Comparison of ENCODE assay signal across 19 cellular contexts in the genomic region with DNA sequence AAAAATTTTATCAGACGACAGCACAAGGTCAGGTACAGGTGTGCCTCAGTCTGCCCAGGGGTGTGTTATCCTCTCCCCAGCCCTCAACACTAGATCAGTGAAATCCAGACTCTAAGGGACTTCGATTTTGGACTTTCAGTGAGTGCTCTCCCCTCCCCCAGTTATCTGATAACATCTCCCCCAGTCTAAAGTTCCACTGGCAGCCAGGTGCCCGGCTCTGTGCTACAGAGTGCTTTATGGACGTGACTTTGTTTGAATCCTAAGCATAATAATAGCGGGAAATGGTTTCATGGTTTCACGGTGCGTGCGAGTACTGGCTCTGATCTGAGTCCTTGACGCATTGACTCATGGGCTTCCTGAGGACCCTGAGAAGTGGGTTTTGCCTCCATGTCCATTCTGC. TPM values are rescaled to one million over a fixed set of nuclear protein-coding genes. Genes with fewer than 3 reads are reported as not detected.
DNase-seq lines count a peak whose midpoint lies in the region; ATAC-seq, FAIRE-seq and TF ChIP-seq lines count a peak whose summit lies in the region.
"Had no signal": no experiment of that assay in that cellular context is flagged by ENCODE, and none has a peak within 500 bp of the region (broad histone marks: within the 10 kb centered on the region; RNA-seq: fewer than 3 reads in every experiment).

No MANE protein-coding gene starts in this region.

- TF ChIP-seq CTCF in astrocyte (IDR thresholded peaks at IDR 0.05; ENCODE audit: insufficient read depth, low read depth, low read length) (no peak), liver (IDR thresholded peaks at IDR 0.05; ENCODE audit: low read depth, low read length, missing input control) (no peak), thoracic aorta (IDR thresholded peaks at IDR 0.05) (no peak), WERI-Rb-1 (IDR thresholded peaks at IDR 0.05; ENCODE audit: low read depth, low read length) (no peak)

- peaks cover 72% of the 10 kb centered on the region for H3K79me2 ChIP-seq in astrocyte (ENCODE audit: insufficient read depth, low read length)

- ATAC-seq in thoracic aorta (ENCODE audit: insufficient number of reproducible peaks, low FRiP score, low read depth) (no peak), SK-N-SH treated with all-trans-retinoic acid at 6 μM for 48 hours (no peak)
- ATAC-seq: K562 had no signal

- H3K9me3 ChIP-seq in astrocyte (ENCODE audit: insufficient read depth, low read depth, low read length) = no peaks in the 10 kb centered on the region
- no peaks in the 10 kb centered on the region for H3K9me3 ChIP-seq in liver (ENCODE audit: control insufficient read depth in 4 of 4, low read length in 3 of 4)
- no peaks in the 10 kb centered on the region for H3K9me3 ChIP-seq in thoracic aorta
- no peaks in the 10 kb centered on the region for H3K9me3 ChIP-seq in WERI-Rb-1 (ENCODE audit: severe bottlenecking)
- H3K9me3 ChIP-seq: colonic mucosa, heart left ventricle had no signal

- no peaks in the 10 kb centered on the region for H3K27me3 ChIP-seq in astrocyte (ENCODE audit: insufficient read depth, low read length)
- no peaks in the 10 kb centered on the region for H3K27me3 ChIP-seq in liver (ENCODE audit: control insufficient read depth in 4 of 4, insufficient read depth in 4 of 4, low read length in 3 of 4)
- H3K27me3 ChIP-seq in thoracic aorta (replicated peaks; ENCODE audit: insufficient read depth) = no peaks in the 10 kb centered on the region
- no peaks in the 10 kb centered on the region for H3K27me3 ChIP-seq in WERI-Rb-1 (ENCODE audit: insufficient read depth, low read depth, severe bottlenecking)
- H3K27me3 ChIP-seq: colonic mucosa, heart left ventricle had no signal

- H3K4me1 Mint-ChIP-seq in T-helper 1 cell treated with Interleukin-12 subunit alpha and Interleukin-12 subunit beta and Interleukin-4 antibody, amounts not matched to agents 30 μg/mL and 1 μg/mL, for 36 hours (ENCODE audit: low read depth) = peaks cover 35% of the 10 kb centered on the region
- H3K4me1 Mint-ChIP-seq in astrocyte (ENCODE audit: low read depth, unreplicated experiment) = peaks cover 33% of the 10 kb centered on the region

- peaks cover 23% of the 10 kb centered on the region for H3K36me3 Mint-ChIP-seq in T-helper 1 cell treated with Interleukin-12 subunit alpha and Interleukin-12 subunit beta and Interleukin-4 antibody, amounts not matched to agents 30 μg/mL and 1 μg/mL, for 36 hours (ENCODE audit: low read depth)
- peaks cover 10% of the 10 kb centered on the region for H3K36me3 Mint-ChIP-seq in astrocyte (ENCODE audit: low read depth, unreplicated experiment)
- H3K36me3 Mint-ChIP-seq: CD14-positive monocyte had no signal

- no peaks in the 10 kb centered on the region for H3K9me3 Mint-ChIP-seq in T-helper 1 cell treated with Interleukin-12 subunit alpha and Interleukin-12 subunit beta and Interleukin-4 antibody, amounts not matched to agents 30 μg/mL and 1 μg/mL, for 36 hours
- H3K9me3 Mint-ChIP-seq in astrocyte (ENCODE audit: unreplicated experiment) = peaks cover under 1% of the 10 kb centered on the region

- no peaks in the 10 kb centered on the region for H3K27me3 Mint-ChIP-seq in T-helper 1 cell treated with Interleukin-12 subunit alpha and Interleukin-12 subunit beta and Interleukin-4 antibody, amounts not matched to agents 30 μg/mL and 1 μg/mL, for 36 hours (ENCODE audit: low read depth)
- no peaks in the 10 kb centered on the region for H3K27me3 Mint-ChIP-seq in astrocyte (ENCODE audit: low read depth, unreplicated experiment)

- H3K4me3 ChIP-seq in astrocyte (ENCODE audit: insufficient read depth, low read depth, low read length) = no peak overlapping the region
- no peak overlapping the region for H3K4me3 ChIP-seq in liver (ENCODE audit: low read depth in 1 of 3, low read length in 3 of 3)
- H3K4me3 ChIP-seq in thoracic aorta = peak overlapping the region; percentile 87
- H3K4me3 ChIP-seq in WERI-Rb-1 (ENCODE audit: low read depth, low read length) = no peak overlapping the region
- H3K4me3 ChIP-seq: colonic mucosa, K562 had no signal

- no peak overlapping the region for H3K27ac Mint-ChIP-seq in T-helper 1 cell treated with Interleukin-12 subunit alpha and Interleukin-12 subunit beta and Interleukin-4 antibody, amounts not matched to agents 30 μg/mL and 1 μg/mL, for 36 hours
- H3K27ac Mint-ChIP-seq in astrocyte (ENCODE audit: unreplicated experiment) = peak overlapping the region; percentile 90

- no peak for DNase-seq in T-helper 1 cell
- DNase-seq in astrocyte (ENCODE audit: low read depth) = no peak
- DNase-seq in thoracic aorta (ENCODE audit: low spot score) = no peak
- no peak for DNase-seq in WERI-Rb-1
- DNase-seq in HCEC 1CT = no peak
- DNase-seq: colonic mucosa, DMS79 treated with DMSO at 0.1 percent for 48 hours, NCI-H1092, NCI-H748 treated with DMSO at 0.1 percent for 48 hours, SW 1271 had no signal

- peak overlapping the region; percentile 100 for H3K4me2 ChIP-seq in astrocyte (ENCODE audit: low read length)

- peak overlapping the region; percentile 48 for H3K4me3 Mint-ChIP-seq in T-helper 1 cell treated with Interleukin-12 subunit alpha and Interleukin-12 subunit beta and Interleukin-4 antibody, amounts not matched to agents 30 μg/mL and 1 μg/mL, for 36 hours
- H3K4me3 Mint-ChIP-seq in astrocyte (ENCODE audit: unreplicated experiment) = no peak overlapping the region

- peaks cover 65% of the 10 kb centered on the region for H4K20me1 ChIP-seq in astrocyte (ENCODE audit: insufficient read depth, low read length)

- H3K4me1 ChIP-seq in astrocyte (ENCODE audit: insufficient read depth, low read length) = peaks cover 38% of the 10 kb centered on the region
- H3K4me1 ChIP-seq in liver (ENCODE audit: control insufficient read depth in 4 of 4, insufficient read depth in 4 of 4, low read length in 3 of 4) = peaks cover 3 to 21% (median 13%) of the 10 kb centered on the region in 4 donors
- peaks cover 25 to 70% of the 10 kb centered on the region in 2 donors for H3K4me1 ChIP-seq in thoracic aorta (ENCODE audit: control insufficient read depth in 1 of 2, low read depth in 2 of 2)

- H3K36me3 ChIP-seq in astrocyte (ENCODE audit: insufficient read depth, low read length) (peaks cover 3% of the 10 kb centered on the region), liver (ENCODE audit: control insufficient read depth in 4 of 4, insufficient read depth in 3 of 4, low read depth in 1 of 4, low read length in 3 of 4) (peaks cover 0 to 6% (median 0%) of the 10 kb centered on the region in 4 donors), thoracic aorta (no peaks in the 10 kb centered on the region), WERI-Rb-1 (peaks cover 30% of the 10 kb centered on the region)
- H3K36me3 ChIP-seq: colonic mucosa, heart left ventricle had no signal

- no peak for FAIRE-seq in astrocyte (lab: Jason Lieb, UNC)
- FAIRE-seq: GM18507, K562, RCC 7860 had no signal

- H2AFZ ChIP-seq in astrocyte (ENCODE audit: low read depth, low read length) = no peak overlapping the region

- H3K27ac ChIP-seq in astrocyte (ENCODE audit: low read depth, low read length) = no peak overlapping the region
- no peak overlapping the region for H3K27ac ChIP-seq in liver (ENCODE audit: low read depth in 1 of 2, low read length in 2 of 2)
- H3K27ac ChIP-seq in thoracic aorta = peak overlapping the region in 1 of 2 donors; percentile 93
- H3K27ac ChIP-seq in WERI-Rb-1 = no peak overlapping the region
- H3K27ac ChIP-seq: 22Rv1, colonic mucosa had no signal

- WGBS in liver = 74% methylated on average over 9 of the region's 9 CpGs

- no peak for TF ChIP-seq RAD21 in liver (IDR thresholded peaks at IDR 0.05)

- peak overlapping the region; percentile 98 for H3K9ac ChIP-seq in astrocyte (ENCODE audit: low read length)
- no peak overlapping the region for H3K9ac ChIP-seq in liver (ENCODE audit: low read depth in 1 of 2, low read length in 2 of 2)

TF ChIP-seq in liver, 16 proteins besides CTCF, POLR2A, EP300 and RAD21 (continues in another document):
- TF ChIP-seq HNF4A (conservative IDR thresholded peaks at IDR 0.05) (peak; percentile 55 to 80), FOXA1 (IDR thresholded peaks at IDR 0.05) (no peak)

TF ChIP-seq in SK-N-SH treated with all-trans-retinoic acid at 6 μM for 48 hours, 23 proteins besides CTCF, POLR2A, EP300 and RAD21:
- no peak for TF ChIP-seq ESRRG (CRISPR knock-in tag; IDR thresholded peaks at IDR 0.05)
- TF ChIP-seq, protein P1, sequence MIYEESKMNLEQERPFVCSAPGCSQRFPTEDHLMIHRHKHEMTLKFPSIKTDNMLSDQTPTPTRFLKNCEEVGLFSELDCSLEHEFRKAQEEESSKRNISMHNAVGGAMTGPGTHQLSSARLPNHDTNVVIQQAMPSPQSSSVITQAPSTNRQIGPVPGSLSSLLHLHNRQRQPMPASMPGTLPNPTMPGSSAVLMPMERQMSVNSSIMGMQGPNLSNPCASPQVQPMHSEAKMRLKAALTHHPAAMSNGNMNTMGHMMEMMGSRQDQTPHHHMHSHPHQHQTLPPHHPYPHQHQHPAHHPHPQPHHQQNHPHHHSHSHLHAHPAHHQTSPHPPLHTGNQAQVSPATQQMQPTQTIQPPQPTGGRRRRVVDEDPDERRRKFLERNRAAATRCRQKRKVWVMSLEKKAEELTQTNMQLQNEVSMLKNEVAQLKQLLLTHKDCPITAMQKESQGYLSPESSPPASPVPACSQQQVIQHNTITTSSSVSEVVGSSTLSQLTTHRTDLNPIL (CRISPR knock-in tag; IDR thresholded peaks at IDR 0.05; ENCODE audit: low read depth) = no peak
- no peak for TF ChIP-seq OSR1 (CRISPR knock-in tag; IDR thresholded peaks at IDR 0.05)
- TF ChIP-seq TCF4 (CRISPR knock-in tag; IDR thresholded peaks at IDR 0.05; ENCODE audit: borderline replicate concordance) = no peak
- TF ChIP-seq CSDC2 (CRISPR knock-in tag; IDR thresholded peaks at IDR 0.05) = no peak

RNA-seq across cellular contexts. Expression of a gene that starts 3.2 kb away (rescaled TPM):
- 53.5 and 56.7 TPM in 2 replicates for total RNA-seq in astrocyte
- total RNA-seq in liver = 10 to 100 TPM in 1 of 2 donors, 1 to 10 TPM in 1; 4.1 to 19.1 TPM
- 10 to 100 TPM; 10.4 to 22.6 TPM for polyA plus RNA-seq in liver
- 100 to 1,000 TPM; 107 to 171 TPM for total RNA-seq in thoracic aorta
